In the genomic region with DNA sequence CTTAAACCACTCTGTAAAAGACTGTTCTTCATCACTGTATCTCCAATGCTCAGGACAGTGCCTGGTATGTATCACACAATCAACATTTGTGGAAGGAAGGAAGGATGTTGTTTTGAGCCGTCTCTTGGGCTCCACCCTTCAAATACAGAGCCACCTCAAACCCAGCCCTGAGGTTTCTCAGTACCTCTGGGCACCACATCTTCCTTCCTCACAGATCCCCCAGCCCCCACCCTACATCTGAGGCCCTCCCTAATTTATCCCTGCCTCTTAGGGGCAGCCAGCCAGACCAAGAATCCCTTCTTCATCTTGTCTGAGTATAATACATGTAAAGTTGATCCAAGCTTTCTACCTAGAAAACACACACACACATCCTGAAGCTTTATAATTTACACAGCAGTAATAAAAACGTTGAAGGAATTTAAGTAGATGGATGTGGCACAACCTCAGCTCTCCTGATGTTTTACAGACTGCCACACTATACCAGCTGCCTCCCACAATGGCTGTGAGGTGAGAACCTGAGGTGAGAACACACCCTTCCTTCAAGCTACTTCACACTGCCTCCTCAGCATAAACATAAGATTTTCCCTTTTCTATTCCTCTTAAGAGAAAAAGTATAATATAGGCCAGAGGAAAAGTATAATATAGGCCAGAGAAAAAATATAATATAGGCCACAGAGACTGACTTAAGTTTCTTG, we compare ENCODE assay signal across 18 cellular contexts. TPM values are rescaled to one million over a fixed set of nuclear protein-coding genes. Genes with fewer than 3 reads are reported as not detected.
DNase-seq lines count a peak whose midpoint lies in the region; ATAC-seq and TF ChIP-seq lines count a peak whose summit lies in the region.
"Had no signal": no experiment of that assay in that cellular context is flagged by ENCODE, and none has a peak within 500 bp of the region (broad histone marks: within the 10 kb centered on the region; RNA-seq: fewer than 3 reads in every experiment).

No MANE protein-coding gene starts in this region.

- H2BK120ac ChIP-seq in mesenchymal stem cell (ENCODE audit: low read depth, low read length), result no peak overlapping the region

- H3K4me1 ChIP-seq in BLaER1 treated with 17β-estradiol and CSF1 and Interleukin-3, amounts not matched to agents 10 nM and 100 nM, result peaks cover 13 to 36% (median 29%) of the 10 kb centered on the region in 10 experiments
- H3K4me1 ChIP-seq in DND-41 (ENCODE audit: insufficient read depth, low read length), result peaks cover 28% of the 10 kb centered on the region
- H3K4me1 ChIP-seq in mesenchymal stem cell (ENCODE audit: control insufficient read depth, insufficient read depth, low read depth, low read length), result no peaks in the 10 kb centered on the region

- no peaks in the 10 kb centered on the region for H4K20me1 ChIP-seq in BLaER1 treated with 17β-estradiol and CSF1 and Interleukin-3, amounts not matched to agents 10 nM and 100 nM
- no peaks in the 10 kb centered on the region for H4K20me1 ChIP-seq in DND-41 (ENCODE audit: insufficient read depth, low read length)

- peak overlapping the region in 1 of 2 experiments; percentile 55 for H2BK12ac ChIP-seq in mesenchymal stem cell (ENCODE audit: low read length in 2 of 2)

- H3K27ac Mint-ChIP-seq in activated CD4-positive, alpha-beta memory T cell treated with anti-CD3 and anti-CD28 coated beads, Interleukin-2, amount 10 ng/mL, durations not matched to agents 7 days and 5 days, result peak overlapping the region; percentile 100
- H3K27ac Mint-ChIP-seq: B cell, H9 had no signal

- peak overlapping the region; percentile 67 for H3K4me3 Mint-ChIP-seq in activated CD4-positive, alpha-beta memory T cell treated with anti-CD3 and anti-CD28 coated beads, Interleukin-2, amount 10 ng/mL, durations not matched to agents 7 days and 5 days
- H3K4me3 Mint-ChIP-seq: B cell, H9 had no signal

- H3K23ac ChIP-seq in mesenchymal stem cell (ENCODE audit: low read length in 2 of 2), result no peak overlapping the region

- H3K27me3 Mint-ChIP-seq in activated CD4-positive, alpha-beta memory T cell treated with anti-CD3 and anti-CD28 coated beads, Interleukin-2, amount 10 ng/mL, durations not matched to agents 7 days and 5 days, result peaks cover 3% of the 10 kb centered on the region

- 11% methylated on average over 1 of the region's 2 CpGs for WGBS in mesenchymal stem cell

- CTCF ChIA-PET in activated CD4-positive, alpha-beta memory T cell treated with anti-CD3 and anti-CD28 coated beads, Interleukin-2, amount 10 ng/mL, durations not matched to agents 7 days and 5 days (lab: Charles Lee), result interaction anchor here (0.6 to 1.4 kb wide), 3 partner anchors 11 to 255 kb away, joined by 3 to 4 read pairs (median 3); no protein-coding TSS in a partner anchor

- H3K4me3 ChIP-seq in BLaER1 treated with 17β-estradiol and CSF1 and Interleukin-3, amounts not matched to agents 10 nM and 100 nM, result peak overlapping the region in 5 of 10 experiments; percentile 13 to 42 (median 24); a peak in 5 of 20 replicates
- H3K4me3 ChIP-seq in DND-41 (ENCODE audit: low read depth in 1 of 2, low read length in 2 of 2), result no peak overlapping the region
- no peak overlapping the region for H3K4me3 ChIP-seq in mesenchymal stem cell (ENCODE audit: insufficient read depth in 1 of 2, low read depth in 1 of 2, low read length in 2 of 2)
- H3K4me3 ChIP-seq: adrenal gland, GM12878, suprapubic skin had no signal

- intact Hi-C loops in left colon (cut with DNase I, micrococcal nuclease), result no loop called here

- no peaks in the 10 kb centered on the region for H3K79me1 ChIP-seq in mesenchymal stem cell (replicated peaks; ENCODE audit: low read length, poor library complexity, severe bottlenecking)

- H3K79me2 ChIP-seq in DND-41 (ENCODE audit: insufficient read depth, low read length), result no peaks in the 10 kb centered on the region

- H2AFZ ChIP-seq in DND-41 (ENCODE audit: low read depth, low read length), result 0 out of 2 replicates have a peak overlapping the region, but pooled peaks have one; percentile 2
- H2AFZ ChIP-seq in mesenchymal stem cell (ENCODE audit: low read depth, low read length), result no peak overlapping the region

- peak; percentile 80 for ATAC-seq in DND-41 (ENCODE audit: insufficient read depth, low read depth)
- ATAC-seq in left colon, result no peak
- ATAC-seq in HG03025 (IDR thresholded peaks at IDR 0.05; ENCODE audit: low FRiP score, unreplicated experiment), result no peak
- ATAC-seq: GM12878 had no signal

- DNase-seq in DND-41 (peak; percentile 63), mesenchymal stem cell (no peak), left colon (no peak), D341Med (ENCODE audit: low spot score) (no peak)
- peak; percentile 81 for DNase-seq in activated CD4-positive, alpha-beta memory T cell treated with anti-CD3 and anti-CD28 coated beads, Interleukin-2, amount 10 ng/mL, durations not matched to agents 7 days and 5 days
- DNase-seq: activated CD4-positive, CD25-positive, alpha-beta regulatory T cell treated with anti-CD3 and anti-CD28 coated beads, Interleukin-2, amount 50 U/mL, for 72 hours; adrenal gland; H9; islet precursor cell; KBM-7; NCI-H146; NCI-H446; posterior cingulate gyrus had no signal

- H4K8ac ChIP-seq in mesenchymal stem cell (ENCODE audit: low read length), result no peak overlapping the region

- peaks cover 85% of the 10 kb centered on the region for H3K4me1 Mint-ChIP-seq in activated CD4-positive, alpha-beta memory T cell treated with anti-CD3 and anti-CD28 coated beads, Interleukin-2, amount 10 ng/mL, durations not matched to agents 7 days and 5 days
- H3K4me1 Mint-ChIP-seq: H9 had no signal

- H2BK15ac ChIP-seq in mesenchymal stem cell (ENCODE audit: low read depth, poor library complexity, severe bottlenecking), result peak overlapping the region; percentile 55

- no peak overlapping the region for H2AK5ac ChIP-seq in mesenchymal stem cell (ENCODE audit: low read length, severe bottlenecking)

- POLR2A ChIA-PET in activated CD4-positive, alpha-beta memory T cell treated with anti-CD3 and anti-CD28 coated beads, Interleukin-2, amount 10 ng/mL, durations not matched to agents 7 days and 5 days (lab: Charles Lee), result interaction anchor here (0.6 to 2.5 kb wide), 13 partner anchors 9 to 336 kb away, joined by 3 to 20 read pairs (median 4); a partner anchor contains a TSS

- H3K4ac ChIP-seq in mesenchymal stem cell (ENCODE audit: low read depth in 1 of 2, low read length in 2 of 2), result no peak overlapping the region

- H3K9ac ChIP-seq in BLaER1 treated with 17β-estradiol and CSF1 and Interleukin-3, amounts not matched to agents 10 nM and 100 nM, result peak overlapping the region in 8 of 11 experiments; percentile 30 to 50 (median 41); a peak in 10 of 22 replicates
- H3K9ac ChIP-seq in DND-41 (ENCODE audit: low read depth, low read length) (peak overlapping the region; percentile 46), mesenchymal stem cell (ENCODE audit: low read length) (no peak overlapping the region)

- H3K9me3 ChIP-seq in BLaER1 treated with 17β-estradiol and CSF1 and Interleukin-3, amounts not matched to agents 10 nM and 100 nM (replicated peaks in 1 of 11), result peaks cover 11 to 31% (median 19%) of the 10 kb centered on the region in 11 experiments; a peak in 20 of 22 replicates
- H3K9me3 ChIP-seq in DND-41 (ENCODE audit: insufficient read depth, low read length, severe bottlenecking) (no peaks in the 10 kb centered on the region), mesenchymal stem cell (ENCODE audit: control insufficient read depth, low read length) (no peaks in the 10 kb centered on the region)
- H3K9me3 ChIP-seq: adrenal gland, suprapubic skin had no signal

- H3K36me3 Mint-ChIP-seq in activated CD4-positive, alpha-beta memory T cell treated with anti-CD3 and anti-CD28 coated beads, Interleukin-2, amount 10 ng/mL, durations not matched to agents 7 days and 5 days (ENCODE audit: low read depth), result peaks cover 40% of the 10 kb centered on the region

- peak overlapping the region; percentile 53 to 94 (median 82); a peak in 21 of 22 replicates for H3K4me2 ChIP-seq in BLaER1 treated with 17β-estradiol and CSF1 and Interleukin-3, amounts not matched to agents 10 nM and 100 nM
- peak overlapping the region; percentile 20; the same call in 1 of the 2 replicates for H3K4me2 ChIP-seq in DND-41 (ENCODE audit: insufficient read depth, low read length)
- H3K4me2 ChIP-seq in mesenchymal stem cell (ENCODE audit: low read length, poor library complexity, severe bottlenecking), result no peak overlapping the region

- TF ChIP-seq CTCF in DND-41 (IDR thresholded peaks at IDR 0.05; ENCODE audit: borderline replicate concordance, extremely low read depth, low read length, poor library complexity, severe bottlenecking), result no peak

- peaks cover 15% of the 10 kb centered on the region for H3K9me3 Mint-ChIP-seq in activated CD4-positive, alpha-beta memory T cell treated with anti-CD3 and anti-CD28 coated beads, Interleukin-2, amount 10 ng/mL, durations not matched to agents 7 days and 5 days
- H3K9me3 Mint-ChIP-seq: H9 had no signal

- no peak overlapping the region for H3K14ac ChIP-seq in mesenchymal stem cell (ENCODE audit: low read length in 2 of 2)

- H3K18ac ChIP-seq in mesenchymal stem cell (ENCODE audit: low read depth in 1 of 2, low read length in 2 of 2), result peak overlapping the region in 1 of 2 experiments; percentile 23

- peak overlapping the region in 8 of 11 experiments; percentile 5 to 75 (median 63); a peak in 16 of 22 replicates for H3K27ac ChIP-seq in BLaER1 treated with 17β-estradiol and CSF1 and Interleukin-3, amounts not matched to agents 10 nM and 100 nM
- H3K27ac ChIP-seq in DND-41 (ENCODE audit: low read length) (peak overlapping the region; percentile 90), mesenchymal stem cell (ENCODE audit: low read length, poor library complexity, severe bottlenecking) (no peak overlapping the region)
- H3K27ac ChIP-seq: adrenal gland, suprapubic skin had no signal

- no peak overlapping the region for H4K91ac ChIP-seq in mesenchymal stem cell (ENCODE audit: low read length)

- no peak overlapping the region for H2BK5ac ChIP-seq in mesenchymal stem cell (ENCODE audit: low read depth, low read length, poor library complexity, severe bottlenecking)

- H3K27me3 ChIP-seq in BLaER1 treated with 17β-estradiol and CSF1 and Interleukin-3, amounts not matched to agents 10 nM and 100 nM, result no peaks in the 10 kb centered on the region
- H3K27me3 ChIP-seq in DND-41 (ENCODE audit: insufficient read depth, low read length, poor library complexity), result no peaks in the 10 kb centered on the region
- H3K27me3 ChIP-seq in mesenchymal stem cell (ENCODE audit: control insufficient read depth in 1 of 2, insufficient read depth in 1 of 2, low read length in 2 of 2), result no peaks in the 10 kb centered on the region
- H3K27me3 ChIP-seq: adrenal gland, suprapubic skin had no signal

- H3K36me3 ChIP-seq in BLaER1 treated with 17β-estradiol and CSF1 and Interleukin-3, amounts not matched to agents 10 nM and 100 nM, result no peaks in the 10 kb centered on the region
- H3K36me3 ChIP-seq in DND-41 (ENCODE audit: insufficient read depth, low read length) (no peaks in the 10 kb centered on the region), mesenchymal stem cell (ENCODE audit: control insufficient read depth in 1 of 2, insufficient read depth in 2 of 2, low read depth in 1 of 2, low read length in 2 of 2) (peaks cover 0 to 8% of the 10 kb centered on the region in 2 experiments)
- H3K36me3 ChIP-seq: adrenal gland, suprapubic skin had no signal

RNA-seq across cellular contexts. Expression of a gene that starts 48.5 kb away (rescaled TPM):
- total RNA-seq in activated CD4-positive, alpha-beta memory T cell treated with anti-CD3 and anti-CD28 coated beads, Interleukin-2, amount 10 ng/mL, durations not matched to agents 7 days and 5 days, result 10 to 100 TPM; 26.7 to 28.1 TPM
- 2.1 TPM for polyA plus RNA-seq in mesenchymal stem cell (2013, experiment 1 of 2)
- polyA plus RNA-seq in mesenchymal stem cell (2013, experiment 2 of 2), result 1.9 TPM
- total RNA-seq in left colon, result 1 to 10 TPM; 1.1 to 3.8 TPM

Comparison
In these comparisons a context has a peak if more than half of its experiments do, and no peak if none do; other contexts are left out.
1. DNase-seq: peak in DND-41 (single experiment) and activated CD4-positive, alpha-beta memory T cell treated with anti-CD3 and anti-CD28 coated beads, Interleukin-2, amount 10 ng/mL, durations not matched to agents 7 days and 5 days (single experiment); none in mesenchymal stem cell (single experiment), left colon (0 of 2) and D341Med (single experiment).
2. RNA of a gene that starts 48.5 kb away (total RNA-seq): 26.7 to 28.1 TPM in activated CD4-positive, alpha-beta memory T cell treated with anti-CD3 and anti-CD28 coated beads, Interleukin-2, amount 10 ng/mL, durations not matched to agents 7 days and 5 days; 1.1 to 3.8 TPM in left colon; every median in the first group is over 4 times any median in the second.